Comparison of ENCODE assay signal across 8 cellular contexts in the genomic region with DNA sequence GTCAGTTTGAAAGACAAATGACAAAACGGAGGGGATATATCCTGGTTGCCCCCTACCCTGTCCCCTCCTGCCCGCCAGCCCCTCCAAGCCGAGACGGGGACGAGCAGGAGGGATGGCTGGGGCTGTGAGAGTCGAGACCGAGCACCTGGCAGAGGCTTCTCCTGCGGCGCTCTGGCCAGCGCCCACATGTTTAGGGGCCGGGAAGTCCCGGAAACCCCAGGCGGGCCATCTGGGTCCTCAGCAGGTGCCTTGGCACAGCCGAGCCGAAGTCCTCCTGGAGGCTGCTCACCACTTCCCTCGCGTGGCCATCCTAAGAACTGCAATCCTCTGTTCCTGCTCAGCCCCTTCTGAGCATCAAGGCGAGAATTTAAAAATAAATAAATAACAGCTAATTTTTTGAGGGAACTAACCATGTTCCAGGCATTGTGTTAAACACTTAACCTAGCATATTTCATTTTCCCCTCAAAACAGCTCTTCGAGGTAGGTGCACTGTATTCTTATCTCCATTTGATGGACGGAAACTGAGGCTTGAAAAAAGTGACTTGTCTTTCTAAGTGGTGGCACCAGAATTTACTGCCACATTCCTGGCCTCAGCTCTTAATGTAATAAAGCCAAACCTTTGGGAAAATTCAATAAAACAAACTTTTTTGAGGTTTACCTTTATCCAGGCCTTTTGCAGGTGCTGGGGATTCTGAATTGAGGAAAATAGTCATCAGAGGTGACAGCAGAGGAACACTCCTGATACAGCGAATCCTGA. TPM values are rescaled to one million over a fixed set of nuclear protein-coding genes. Genes with fewer than 3 reads are reported as not detected.
DNase-seq lines count a peak whose midpoint lies in the region; ATAC-seq and TF ChIP-seq lines count a peak whose summit lies in the region.

No MANE protein-coding gene starts in this region.

- H3K9me3 Mint-ChIP-seq in glutamatergic neuron (ENCODE audit: unreplicated experiment): peaks cover 4% of the 10 kb centered on the region

- DNase-seq in DMS53 (lab: John Stamatoyannopoulos, UW): peak; percentile 91
- peak; percentile 63 for DNase-seq in H4 (ENCODE audit: low spot score)
- DNase-seq in NAMALWA (ENCODE audit: low spot score): peak; percentile 93
- peak; percentile 84 for DNase-seq in activated naive CD4-positive, alpha-beta T cell treated with anti-CD3 and anti-CD28 coated beads, Interleukin-2, amount 50 U/mL, for 16 hours
- peak; percentile 88 for DNase-seq in glutamatergic neuron
- peak; percentile 60 for DNase-seq in pons (ENCODE audit: low spot score)
- DNase-seq in upper lobe of right lung: peak; percentile 90

- H3K4me1 Mint-ChIP-seq in glutamatergic neuron (ENCODE audit: low read depth, unreplicated experiment): peaks cover 2% of the 10 kb centered on the region

- no peaks in the 10 kb centered on the region for H3K36me3 ChIP-seq in upper lobe of right lung

- H3K27ac Mint-ChIP-seq in glutamatergic neuron (ENCODE audit: unreplicated experiment): no peak overlapping the region

- H3K4me3 ChIP-seq in upper lobe of right lung: peak overlapping the region; percentile 28

- peaks cover 13% of the 10 kb centered on the region for H3K4me1 ChIP-seq in upper lobe of right lung

- no peak overlapping the region for H3K4me3 Mint-ChIP-seq in glutamatergic neuron (ENCODE audit: unreplicated experiment)

- no peaks in the 10 kb centered on the region for H3K27me3 ChIP-seq in upper lobe of right lung

- H3K27ac ChIP-seq in upper lobe of right lung: no peak overlapping the region

- intact Hi-C loops in upper lobe of right lung (cut with DNase I): no loop called here

- no peaks in the 10 kb centered on the region for H3K36me3 Mint-ChIP-seq in glutamatergic neuron (ENCODE audit: unreplicated experiment)

- TF ChIP-seq CTCF in glutamatergic neuron (IDR thresholded peaks at IDR 0.05; ENCODE audit: partially characterized antibody, unreplicated experiment): peak; percentile 94
- TF ChIP-seq CTCF in upper lobe of right lung (IDR thresholded peaks at IDR 0.05): peak; percentile 99

- H3K9me3 ChIP-seq in upper lobe of right lung: no peaks in the 10 kb centered on the region

- ATAC-seq in SK-N-SH treated with all-trans-retinoic acid at 6 μM for 48 hours (peak; percentile 72), upper lobe of right lung (peak; percentile 87)

- peaks cover 7% of the 10 kb centered on the region for H3K27me3 Mint-ChIP-seq in glutamatergic neuron (ENCODE audit: unreplicated experiment)

TF ChIP-seq in SK-N-SH treated with all-trans-retinoic acid at 6 μM for 48 hours, 23 proteins besides CTCF, POLR2A, EP300 and RAD21:
- no peak for TF ChIP-seq CSDC2 (CRISPR knock-in tag; IDR thresholded peaks at IDR 0.05)
- peak; percentile 47; the same call in 1 of the 2 replicates for TF ChIP-seq TCF4 (CRISPR knock-in tag; IDR thresholded peaks at IDR 0.05; ENCODE audit: borderline replicate concordance)
- no peak for TF ChIP-seq ZFP30 (CRISPR knock-in tag; IDR thresholded peaks at IDR 0.05)
- peak; percentile 86; the same call in 1 of the 2 replicates for TF ChIP-seq SNAI2 (CRISPR knock-in tag; IDR thresholded peaks at IDR 0.05)
- no peak for TF ChIP-seq TOX (CRISPR knock-in tag; IDR thresholded peaks at IDR 0.05; ENCODE audit: borderline replicate concordance)
- no peak for TF ChIP-seq PATZ1 (CRISPR knock-in tag; IDR thresholded peaks at IDR 0.05; ENCODE audit: borderline replicate concordance)
TF ChIP-seq in SK-N-SH treated with all-trans-retinoic acid at 6 μM for 48 hours: peak in this region for 2.

RNA-seq across cellular contexts. Expression of gene RIMS3, which starts 3.5 kb away (rescaled TPM):
- 5.9 and 7.5 TPM in 2 replicates for total RNA-seq in H4 (2014; rRNA removed; shearing (Covaris generic))
- total RNA-seq in glutamatergic neuron (ENCODE audit: unreplicated experiment): 126 TPM
- total RNA-seq in upper lobe of right lung: 4.7 TPM

RNA-seq across cellular contexts. Expression of gene NFYC, which starts 22.6 kb away (rescaled TPM):
- 30.7 and 45.8 TPM in 2 replicates for total RNA-seq in H4 (2014; rRNA removed; shearing (Covaris generic))
- total RNA-seq in glutamatergic neuron (ENCODE audit: unreplicated experiment): 44.2 TPM
- total RNA-seq in upper lobe of right lung: 56.0 TPM

Comparison
In these comparisons a context has a peak if more than half of its experiments do, and no peak if none do; other contexts are left out.
1. RNA of gene RIMS3, which starts 3.5 kb away (total RNA-seq): 126 TPM in glutamatergic neuron (single experiment); 5.9 to 7.5 TPM in H4 and 4.7 TPM in upper lobe of right lung (single experiment); every median in the first group is over 10 times any median in the second.
2. Peak in every context shown above with its lines, with median percentiles within 50 percentile points of each other: DNase-seq.